Comparison of ENCODE assay signal across 8 cellular contexts in the genomic region with DNA sequence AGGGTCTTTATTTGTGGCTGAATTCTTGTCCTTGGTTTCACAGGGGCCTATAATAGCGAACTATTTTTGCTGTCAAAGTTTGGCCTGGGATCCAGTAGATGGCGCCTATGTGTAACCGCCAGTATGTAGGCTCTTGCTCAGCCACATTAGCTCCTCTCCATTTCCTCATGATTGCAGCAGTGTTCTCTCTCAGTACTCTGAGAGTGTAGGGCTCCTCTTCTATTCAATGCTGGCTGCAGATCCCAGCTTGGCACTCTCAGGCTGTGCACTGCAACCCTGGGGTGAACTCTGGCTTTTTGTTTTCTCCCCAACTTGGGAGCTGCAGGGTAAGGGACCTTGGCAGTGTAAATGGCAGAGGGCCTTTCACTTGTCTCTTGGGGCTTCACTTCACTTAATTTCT.
DNase-seq lines count a peak whose midpoint lies in the region; ATAC-seq, FAIRE-seq and TF ChIP-seq lines count a peak whose summit lies in the region.

No MANE protein-coding gene starts in this region.

- TF ChIP-seq POLR2A in H54 (IDR thresholded peaks at IDR 0.05; ENCODE audit: low read depth, low read length) (no peak), thyroid gland (IDR thresholded peaks at IDR 0.05) (no peak)

- no peaks in the 10 kb centered on the region for H3K9me3 ChIP-seq in thyroid gland

- H3K4me1 ChIP-seq in thyroid gland: no peaks in the 10 kb centered on the region

- no peaks in the 10 kb centered on the region for H3K27me3 Mint-ChIP-seq in activated naive CD8-positive, alpha-beta T cell treated with anti-CD3 and anti-CD28 coated beads, Interleukin-2, amount 10 ng/mL, durations not matched to agents 7 days and 5 days
- H3K27me3 Mint-ChIP-seq in activated naive CD8-positive, alpha-beta T cell treated with anti-CD3 and anti-CD28 coated beads for 36 hours: no peaks in the 10 kb centered on the region

- intact Hi-C loops in thyroid gland (cut with DNase I): no loop called here

- H3K9me3 Mint-ChIP-seq in activated naive CD8-positive, alpha-beta T cell treated with anti-CD3 and anti-CD28 coated beads, Interleukin-2, amount 10 ng/mL, durations not matched to agents 7 days and 5 days: no peaks in the 10 kb centered on the region
- H3K9me3 Mint-ChIP-seq in activated naive CD8-positive, alpha-beta T cell treated with anti-CD3 and anti-CD28 coated beads for 36 hours: peaks cover 6% of the 10 kb centered on the region

- POLR2A ChIA-PET in activated naive CD8-positive, alpha-beta T cell treated with anti-CD3 and anti-CD28 coated beads, Interleukin-2, amount 10 ng/mL, durations not matched to agents 7 days and 5 days (lab: Charles Lee): no interaction called here

- H3K27me3 ChIP-seq in thyroid gland: no peaks in the 10 kb centered on the region

- H3K27ac ChIP-seq in thyroid gland: no peak overlapping the region

- TF ChIP-seq CTCF in LNCAP (IDR thresholded peaks at IDR 0.05) (peak; percentile 56), thyroid gland (IDR thresholded peaks at IDR 0.05) (peak in 5 of 6 experiments; percentile 13 to 61 (median 51))

- peak; percentile 19 for DNase-seq in activated naive CD8-positive, alpha-beta T cell treated with anti-CD3 and anti-CD28 coated beads, Interleukin-2, amount 10 ng/mL, durations not matched to agents 7 days and 5 days
- DNase-seq in activated naive CD8-positive, alpha-beta T cell treated with anti-CD3 and anti-CD28 coated beads for 36 hours: no peak
- DNase-seq in H54 (ENCODE audit: insufficient read length, low spot score): peak; percentile 20
- DNase-seq in UCSD-AML1 (lab: John Stamatoyannopoulos, UW; ENCODE audit: unreplicated experiment): peak; percentile 35
- DNase-seq in glomerular visceral epithelial cell (ENCODE audit: extremely low spot score): peak; percentile 7
- peak; percentile 61 to 63 for DNase-seq in thyroid gland

- no peaks in the 10 kb centered on the region for H3K36me3 Mint-ChIP-seq in activated naive CD8-positive, alpha-beta T cell treated with anti-CD3 and anti-CD28 coated beads, Interleukin-2, amount 10 ng/mL, durations not matched to agents 7 days and 5 days
- no peaks in the 10 kb centered on the region for H3K36me3 Mint-ChIP-seq in activated naive CD8-positive, alpha-beta T cell treated with anti-CD3 and anti-CD28 coated beads for 36 hours

- H3K4me3 Mint-ChIP-seq in activated naive CD8-positive, alpha-beta T cell treated with anti-CD3 and anti-CD28 coated beads, Interleukin-2, amount 10 ng/mL, durations not matched to agents 7 days and 5 days: no peak overlapping the region
- H3K4me3 Mint-ChIP-seq in activated naive CD8-positive, alpha-beta T cell treated with anti-CD3 and anti-CD28 coated beads for 36 hours: no peak overlapping the region

- H3K27ac Mint-ChIP-seq in activated naive CD8-positive, alpha-beta T cell treated with anti-CD3 and anti-CD28 coated beads, Interleukin-2, amount 10 ng/mL, durations not matched to agents 7 days and 5 days: no peak overlapping the region
- no peak overlapping the region for H3K27ac Mint-ChIP-seq in activated naive CD8-positive, alpha-beta T cell treated with anti-CD3 and anti-CD28 coated beads for 36 hours

- no peaks in the 10 kb centered on the region for H3K4me1 Mint-ChIP-seq in activated naive CD8-positive, alpha-beta T cell treated with anti-CD3 and anti-CD28 coated beads, Interleukin-2, amount 10 ng/mL, durations not matched to agents 7 days and 5 days
- H3K4me1 Mint-ChIP-seq in activated naive CD8-positive, alpha-beta T cell treated with anti-CD3 and anti-CD28 coated beads for 36 hours: no peaks in the 10 kb centered on the region

- no peak overlapping the region for H3K4me3 ChIP-seq in thyroid gland (replicated peaks in 1 of 3)

- WGBS in thyroid gland, 2 donors: 36 to 74% methylated on average over 3 of the region's 3 CpGs

- no peaks in the 10 kb centered on the region for H3K36me3 ChIP-seq in thyroid gland

- ATAC-seq in activated naive CD8-positive, alpha-beta T cell treated with anti-CD3 and anti-CD28 coated beads, Interleukin-2, amount 10 ng/mL, durations not matched to agents 7 days and 5 days (ENCODE audit: low read depth): no peak
- ATAC-seq in HG02840 (IDR thresholded peaks at IDR 0.05; ENCODE audit: low FRiP score, unreplicated experiment): no peak

- peak; percentile 82 for FAIRE-seq in H54 (lab: Jason Lieb, UNC)
